In genomic region chr7:26492816-26493215, GRCh38 we compare ENCODE assay signal across 24 cellular contexts.
A peak's percentile ranks its signal among the peaks of the same experiment; 100 is the strongest.
DNase-seq lines count a peak whose midpoint lies in the region; ATAC-seq and TF ChIP-seq lines count a peak whose summit lies in the region.
"Had no signal": no experiment of that assay in that cellular context is flagged by ENCODE, and none has a peak within 500 bp of the region (broad histone marks: within the 10 kb centered on the region; RNA-seq: fewer than 3 reads in every experiment).

No MANE protein-coding gene starts in this region.

- DNase-seq in NCI-H2107 treated with DMSO at 0.1 percent for 48 hours (lab: John Stamatoyannopoulos, UW; ENCODE audit: unreplicated experiment), result peak; percentile 31
- no peak for DNase-seq in NCI-H2107 (lab: John Stamatoyannopoulos, UW)
- peak; percentile 76 for DNase-seq in NCI-H1105 treated with DMSO at 0.1 percent for 48 hours (lab: John Stamatoyannopoulos, UW)
- DNase-seq in NCI-H82 (lab: John Stamatoyannopoulos, UW), result peak; percentile 78
- no peak for DNase-seq in neural crest cell (ENCODE audit: low read depth, low spot score)
- no peak for DNase-seq in AG08395 (ENCODE audit: low spot score)
- no peak for DNase-seq in NCI-H1930 (lab: John Stamatoyannopoulos, UW)
- DNase-seq: activated CD4-positive, alpha-beta T cell treated with anti-CD3 and anti-CD28 coated beads, Interleukin-2, amount 10 ng/mL, durations not matched to agents 24 days and 14 days; activated gamma-delta T cell; activated naive CD8-positive, alpha-beta T cell treated with anti-CD3 and anti-CD28 coated beads, Interleukin-2, amount 50 U/mL, for 24 hours; activated T-cell treated with anti-CD3 and anti-CD28 coated beads, Interleukin-2, amount 50 U/mL, for 24 hours; BE2C; CD8-positive, alpha-beta memory T cell; central memory CD4-positive, alpha-beta T cell; dermis blood vessel endothelial cell; HFFc6; MM.1S; NCI-H2029 treated with DMSO at 0.1 percent for 48 hours; nephron progenitor cell; pancreas; retina; Right ventricle myocardium superior; stimulated activated naive CD8-positive, alpha-beta T cell treated with anti-CD3 and anti-CD28 coated beads, Interleukin-15, amount 100 ng/mL, for 72 hours had no signal

- peak overlapping the region; percentile 38 for H3K27ac Mint-ChIP-seq in neural crest cell (ENCODE audit: unreplicated experiment)
- H3K27ac Mint-ChIP-seq: activated CD4-positive, alpha-beta T cell treated with anti-CD3 and anti-CD28 coated beads, Interleukin-2, amount 10 ng/mL, durations not matched to agents 24 days and 14 days; activated naive CD8-positive, alpha-beta T cell treated with anti-CD3 and anti-CD28 coated beads, Interleukin-2, amount 50 U/mL, for 24 hours; activated T-cell treated with anti-CD3 and anti-CD28 coated beads, Interleukin-2, amount 50 U/mL, for 24 hours; HFFc6; nephron progenitor cell had no signal

- no peak overlapping the region for H3K4me3 Mint-ChIP-seq in neural crest cell
- H3K4me3 Mint-ChIP-seq: activated CD4-positive, alpha-beta T cell treated with anti-CD3 and anti-CD28 coated beads, Interleukin-2, amount 10 ng/mL, durations not matched to agents 24 days and 14 days; activated naive CD8-positive, alpha-beta T cell treated with anti-CD3 and anti-CD28 coated beads, Interleukin-2, amount 50 U/mL, for 24 hours; activated T-cell treated with anti-CD3 and anti-CD28 coated beads, Interleukin-2, amount 50 U/mL, for 24 hours; CD8-positive, alpha-beta memory T cell; HFFc6; nephron progenitor cell; stimulated activated naive CD8-positive, alpha-beta T cell treated with anti-CD3 and anti-CD28 coated beads, Interleukin-15, amount 100 ng/mL, for 72 hours had no signal

- no peaks in the 10 kb centered on the region for H3K9me3 Mint-ChIP-seq in neural crest cell
- H3K9me3 Mint-ChIP-seq: activated CD4-positive, alpha-beta T cell treated with anti-CD3 and anti-CD28 coated beads, Interleukin-2, amount 10 ng/mL, durations not matched to agents 24 days and 14 days; activated naive CD8-positive, alpha-beta T cell treated with anti-CD3 and anti-CD28 coated beads, Interleukin-2, amount 50 U/mL, for 24 hours; activated T-cell treated with anti-CD3 and anti-CD28 coated beads, Interleukin-2, amount 50 U/mL, for 24 hours; CD8-positive, alpha-beta memory T cell; nephron progenitor cell; stimulated activated naive CD8-positive, alpha-beta T cell treated with anti-CD3 and anti-CD28 coated beads, Interleukin-15, amount 100 ng/mL, for 72 hours had no signal

- peaks cover 3% of the 10 kb centered on the region for H3K27me3 Mint-ChIP-seq in neural crest cell (ENCODE audit: low read depth)

- ATAC-seq in HG03520 (IDR thresholded peaks at IDR 0.05; ENCODE audit: unreplicated experiment), result no peak
- ATAC-seq: activated naive CD8-positive, alpha-beta T cell treated with anti-CD3 and anti-CD28 coated beads, Interleukin-2, amount 50 U/mL, for 24 hours; pancreas; stimulated activated naive CD8-positive, alpha-beta T cell treated with anti-CD3 and anti-CD28 coated beads, Interleukin-15, amount 100 ng/mL, for 72 hours had no signal

- no peaks in the 10 kb centered on the region for H3K4me1 Mint-ChIP-seq in neural crest cell
- H3K4me1 Mint-ChIP-seq: activated CD4-positive, alpha-beta T cell treated with anti-CD3 and anti-CD28 coated beads, Interleukin-2, amount 10 ng/mL, durations not matched to agents 24 days and 14 days; activated naive CD8-positive, alpha-beta T cell treated with anti-CD3 and anti-CD28 coated beads, Interleukin-2, amount 50 U/mL, for 24 hours; CD8-positive, alpha-beta memory T cell; stimulated activated naive CD8-positive, alpha-beta T cell treated with anti-CD3 and anti-CD28 coated beads, Interleukin-15, amount 100 ng/mL, for 72 hours had no signal

- TF ChIP-seq CTCF in neural crest cell (conservative IDR thresholded peaks at IDR 0.05), result no peak

- no peaks in the 10 kb centered on the region for H3K36me3 Mint-ChIP-seq in neural crest cell (ENCODE audit: low read depth)
- H3K36me3 Mint-ChIP-seq: CD8-positive, alpha-beta memory T cell had no signal

Comparison
In these comparisons a context has a peak if more than half of its experiments do, and no peak if none do; other contexts are left out.
1. DNase-seq: peak in NCI-H2107 treated with DMSO at 0.1 percent for 48 hours (single experiment), NCI-H1105 treated with DMSO at 0.1 percent for 48 hours (single experiment) and NCI-H82 (single experiment); none in NCI-H2107 (single experiment), neural crest cell (single experiment), AG08395 (single experiment) and NCI-H1930 (0 of 2).